Comparison of ENCODE assay signal across 1 cellular context in genomic region chr6:89239338-89239737, GRCh38.
TF ChIP-seq lines count a peak whose summit lies in the region.

No MANE protein-coding gene starts in this region.

TF ChIP-seq in HCT116, 20 proteins besides CTCF, POLR2A, EP300 and RAD21 (continued from another document):
- no peak for TF ChIP-seq YY1 (IDR thresholded peaks at IDR 0.05; ENCODE audit: extremely low read depth, insufficient replicate concordance, low read depth, low read length)
